In genomic region chr19:14517446-14517839, GRCh38 we compare ENCODE assay signal across 8 cellular contexts. TPM values are rescaled to one million over a fixed set of nuclear protein-coding genes. Genes with fewer than 3 reads are reported as not detected.
A peak's percentile ranks its signal among the peaks of the same experiment; 100 is the strongest.
DNase-seq lines count a peak whose midpoint lies in the region; ATAC-seq and TF ChIP-seq lines count a peak whose summit lies in the region.

No MANE protein-coding gene starts in this region.

- BruUV-seq in PC-3 (replicated peaks; lab: Mats Ljungman, UMichigan) = no TSS peak

- no peaks in the 10 kb centered on the region for H3K9me3 ChIP-seq in PC-3 (ENCODE audit: low read length)
- H3K9me3 ChIP-seq in osteoblast (ENCODE audit: low read depth, low read length) = no peaks in the 10 kb centered on the region

- no peak for DNase-seq in PC-3
- no peak for DNase-seq in epithelial cell of esophagus (ENCODE audit: low read depth)
- no peak for DNase-seq in osteoblast (ENCODE audit: insufficient read length, low spot score, missing footprints)
- no peak for DNase-seq in COLO668 (lab: John Stamatoyannopoulos, UW; ENCODE audit: unreplicated experiment)
- no peak for DNase-seq in GM03348 (ENCODE audit: low spot score)
- DNase-seq in COR-L47 (lab: John Stamatoyannopoulos, UW) = no peak

- peaks cover 33% of the 10 kb centered on the region for H3F3A ChIP-seq in PC-3 (ENCODE audit: low read length, unreplicated experiment)

- TF ChIP-seq CTCF in PC-3 (conservative IDR thresholded peaks at IDR 0.05; ENCODE audit: low read depth, low read length) = no peak
- no peak for TF ChIP-seq CTCF in epithelial cell of esophagus (IDR thresholded peaks at IDR 0.05; ENCODE audit: insufficient read depth, low read depth, low read length, missing control alignments)
- TF ChIP-seq CTCF in osteoblast (IDR thresholded peaks at IDR 0.05; ENCODE audit: extremely low read depth, low read depth, low read length) = no peak

- H3K27ac ChIP-seq in PC-3 (ENCODE audit: low read length) (peak overlapping the region; percentile 77; the same call in 1 of the 2 replicates), osteoblast (ENCODE audit: low read depth, low read length) (peak overlapping the region; percentile 2)

- H2AFZ ChIP-seq in PC-3 (ENCODE audit: low read length) (no peak overlapping the region), osteoblast (ENCODE audit: low read length) (no peak overlapping the region)

- POLR2A ChIA-PET in PC-3 (lab: Charles Lee; ENCODE audit: unreplicated experiment) = interaction anchor here (0.5 to 1.9 kb wide), 4 partner anchors 8 to 21 kb away, joined by 3 to 11 read pairs (median 4); no protein-coding TSS in a partner anchor

- ATAC-seq in GM19467 (IDR thresholded peaks at IDR 0.05; ENCODE audit: unreplicated experiment) (peak; percentile 1), PC-3 (peak; percentile 0; the same call in 1 of the 2 replicates), HG02840 (IDR thresholded peaks at IDR 0.05; ENCODE audit: low FRiP score, unreplicated experiment) (no peak)

- H3K36me3 ChIP-seq in PC-3 (ENCODE audit: low read depth, low read length) (peaks cover 38% of the 10 kb centered on the region), osteoblast (ENCODE audit: insufficient read depth, low read length) (peaks cover 27% of the 10 kb centered on the region)

- CTCF ChIA-PET in PC-3 (lab: Charles Lee) = interaction anchor here (0.6 to 1.1 kb wide), 2 partner anchors 38 to 43 kb away, joined by 4 read pairs; no protein-coding TSS in a partner anchor

- H3K4me1 ChIP-seq in PC-3 (ENCODE audit: insufficient read depth, low read length) = peaks cover 43% of the 10 kb centered on the region
- peaks cover 30% of the 10 kb centered on the region for H3K4me1 ChIP-seq in osteoblast (ENCODE audit: insufficient read depth, low read length)

- intact Hi-C loops in PC-3 (cut with micrococcal nuclease) = loop anchor here (2.0 kb wide), 1 partner anchor 31 kb away; no protein-coding TSS in a partner anchor

- H4K20me1 ChIP-seq in PC-3 (ENCODE audit: low read length) (peaks cover 39% of the 10 kb centered on the region), osteoblast (ENCODE audit: insufficient read depth, low read length) (peaks cover 29% of the 10 kb centered on the region)

- no peaks in the 10 kb centered on the region for H3K9me2 ChIP-seq in PC-3 (replicated peaks; ENCODE audit: low read length)

- peak overlapping the region; percentile 92 for H3K9ac ChIP-seq in PC-3 (ENCODE audit: low read length)

- peak overlapping the region; percentile 98 for H3K4me2 ChIP-seq in PC-3 (ENCODE audit: low read length)
- peak overlapping the region; percentile 92 for H3K4me2 ChIP-seq in osteoblast (ENCODE audit: insufficient read depth, low read length)

- H3K4me3 ChIP-seq in PC-3 (ENCODE audit: low read length) (peak overlapping the region; percentile 96), epithelial cell of esophagus (ENCODE audit: low read length) (peak overlapping the region; percentile 88), osteoblast (ENCODE audit: insufficient read depth, low read length) (peak overlapping the region; percentile 93)

- H3K27me3 ChIP-seq in PC-3 (ENCODE audit: low read length) (no peaks in the 10 kb centered on the region), osteoblast (ENCODE audit: insufficient read depth, low read length) (no peaks in the 10 kb centered on the region)

- H3K79me2 ChIP-seq in PC-3 (ENCODE audit: low read length) (peaks cover 46% of the 10 kb centered on the region), osteoblast (ENCODE audit: insufficient read depth, low read length) (peaks cover 40% of the 10 kb centered on the region)

RNA-seq across cellular contexts. Expression of gene DNAJB1, which starts 0.8 kb away (rescaled TPM):
- total RNA-seq in PC-3 (2014; rRNA removed) = 167 and 178 TPM in 2 replicates
- total RNA-seq in osteoblast = 65.1 and 70.9 TPM in 2 replicates

RNA-seq across cellular contexts. Expression of gene TECR, which starts 12.0 kb away (rescaled TPM):
- total RNA-seq in PC-3 (2014; rRNA removed) = 144 and 145 TPM in 2 replicates
- total RNA-seq in osteoblast = 40.1 and 41.6 TPM in 2 replicates

RNA-seq across cellular contexts. Expression of gene GIPC1, which starts 21.5 kb away (rescaled TPM):
- total RNA-seq in PC-3 (2014; rRNA removed) (538 and 671 TPM in 2 replicates), osteoblast (114 and 115 TPM in 2 replicates)

RNA-seq across cellular contexts. Expression of gene PTGER1, which starts 42.3 kb away (rescaled TPM):
- 2.2 and 2.4 TPM in 2 replicates for total RNA-seq in PC-3 (2014; rRNA removed)
- total RNA-seq in osteoblast = 0.72 and 0.88 TPM in 2 replicates

RNA-seq across cellular contexts. Expression of gene NDUFB7, which starts 54.4 kb away (rescaled TPM):
- total RNA-seq in PC-3 (2014; rRNA removed) (1,095 and 1,098 TPM in 2 replicates), osteoblast (219 and 227 TPM in 2 replicates)
